ENCODE assay signal across 8 cellular contexts in the genomic region with DNA sequence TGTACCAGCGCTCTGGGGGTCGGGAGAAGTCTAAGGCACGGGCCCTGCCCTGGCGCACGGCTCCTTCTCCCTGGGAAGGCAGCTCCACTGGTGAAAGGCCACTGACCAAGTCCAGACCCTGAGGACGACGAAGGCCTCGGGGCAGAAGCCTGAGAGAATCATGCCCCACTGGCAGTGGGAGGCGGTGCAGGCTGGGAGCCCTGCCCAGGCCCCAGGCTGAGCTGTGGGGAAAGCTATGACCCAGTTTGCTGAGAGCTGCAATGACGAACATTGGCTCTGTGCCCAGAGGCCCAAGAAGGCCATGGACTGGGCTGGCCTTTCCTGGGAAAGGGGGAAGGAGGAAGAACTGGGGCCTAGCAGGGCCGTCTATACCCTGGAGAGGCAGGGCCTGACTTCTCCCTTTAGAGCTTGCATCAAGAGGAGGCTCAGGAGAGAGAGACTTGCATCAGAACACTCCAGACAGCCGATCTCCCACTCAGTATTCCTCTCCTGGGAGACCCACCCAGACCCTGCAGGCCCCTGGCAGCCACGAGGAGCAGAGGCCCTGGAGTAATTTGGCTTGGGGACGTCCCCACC. TPM values are rescaled to one million over a fixed set of nuclear protein-coding genes. Genes with fewer than 3 reads are reported as not detected.
DNase-seq lines count a peak whose midpoint lies in the region; ATAC-seq, FAIRE-seq and TF ChIP-seq lines count a peak whose summit lies in the region.

No MANE protein-coding gene starts in this region.

- TF ChIP-seq CTCF in adrenal gland (IDR thresholded peaks at IDR 0.05): peak; percentile 47 to 93 (median 92)

- peaks cover 0 to 22% of the 10 kb centered on the region in 2 donors for H3K36me3 ChIP-seq in adrenal gland (replicated peaks in 1 of 2)

- FAIRE-seq in GM12891 (lab: Jason Lieb, UNC): no peak

- H3K27me3 ChIP-seq in adrenal gland: no peaks in the 10 kb centered on the region

- ATAC-seq in Right ventricle myocardium inferior: peak; percentile 83
- ATAC-seq in GM19328 (IDR thresholded peaks at IDR 0.05; ENCODE audit: unreplicated experiment): no peak
- no peak for ATAC-seq in GM21390 (IDR thresholded peaks at IDR 0.05; ENCODE audit: unreplicated experiment)

- 13 to 21% (median 16%) methylated on average over 10 to 14 of the region's 14 CpGs for WGBS in adrenal gland, 4 donors

- peak in 1 of 2 donors; percentile 85 for TF ChIP-seq POLR2A in adrenal gland (IDR thresholded peaks at IDR 0.05)
- no peak for TF ChIP-seq POLR2A in GM12891 (IDR thresholded peaks at IDR 0.05; ENCODE audit: low read depth, low read length)

- no peaks in the 10 kb centered on the region for H3K9me3 ChIP-seq in adrenal gland (replicated peaks in 1 of 3)

- intact Hi-C loops in adrenal gland (cut with DNase I): loop anchor here in 1 of 2 donors (2.0 kb wide), 1 partner anchor 21 kb away; no protein-coding TSS in a partner anchor
- intact Hi-C loops in Right ventricle myocardium inferior (cut with DNase I): loop anchor here (2.0 kb wide), 2 partner anchors 21 to 167 kb away; no protein-coding TSS in a partner anchor
- intact Hi-C loops in posterior cingulate gyrus (cut with DNase I): no loop called here

- H3K4me1 ChIP-seq in adrenal gland (replicated peaks in 1 of 2): peaks cover 29 to 68% of the 10 kb centered on the region in 2 donors

- peak overlapping the region; percentile 90 to 100 (median 99) for H3K27ac ChIP-seq in adrenal gland

- peak; percentile 56 to 98 (median 90) for DNase-seq in C1 segment of cervical spinal cord (lab: John Stamatoyannopoulos, UW)
- DNase-seq in HS-5 (ENCODE audit: low read depth): peak; percentile 87
- peak; percentile 98 to 100 (median 99) for DNase-seq in adrenal gland
- DNase-seq in Right ventricle myocardium inferior (ENCODE audit: missing footprints): peak; percentile 97
- DNase-seq in posterior cingulate gyrus: peak; percentile 87 to 99 (median 94)
- no peak for DNase-seq in GM12891 (ENCODE audit: insufficient read length, low spot score)

- H3K4me3 ChIP-seq in adrenal gland: no peak overlapping the region

TF ChIP-seq in GM12891, 5 proteins besides CTCF, POLR2A, EP300 and RAD21:
- TF ChIP-seq SPI1 (IDR thresholded peaks at IDR 0.05; ENCODE audit: low read depth, low read length): no peak
- TF ChIP-seq POU2F2 (IDR thresholded peaks at IDR 0.05; ENCODE audit: low read depth, low read length): no peak
- TF ChIP-seq POLR2AphosphoS5 (IDR thresholded peaks at IDR 0.05; ENCODE audit: low read depth, low read length): no peak

RNA-seq across cellular contexts. Expression of a gene that starts 32.9 kb away (rescaled TPM):
- total RNA-seq in adrenal gland (10 to 100 TPM; 33.0 to 50.1 (median 42.9) TPM), Right ventricle myocardium inferior (20.1 TPM)
- polyA plus RNA-seq in adrenal gland: 10 to 100 TPM; 23.7 to 44.2 (median 29.2) TPM
- 6.6 TPM for polyA plus RNA-seq in GM12891 (2012; ENCODE audit: low read depth, missing spikeins)

RNA-seq across cellular contexts. Expression of a gene that starts 49.0 kb away (rescaled TPM):
- total RNA-seq in adrenal gland (1 to 10 TPM in 3 of 8 donors, under 1 TPM in 5; 0.17 to 1.8 (median 0.51) TPM), Right ventricle myocardium inferior (0.46 TPM)
- polyA plus RNA-seq in adrenal gland: under 1 TPM; 0.22 to 0.30 (median 0.24) TPM
- 0.12 TPM for polyA plus RNA-seq in GM12891 (2012; ENCODE audit: low read depth, missing spikeins)
